9 cellular contexts compared by ENCODE assay signal in the genomic region with DNA sequence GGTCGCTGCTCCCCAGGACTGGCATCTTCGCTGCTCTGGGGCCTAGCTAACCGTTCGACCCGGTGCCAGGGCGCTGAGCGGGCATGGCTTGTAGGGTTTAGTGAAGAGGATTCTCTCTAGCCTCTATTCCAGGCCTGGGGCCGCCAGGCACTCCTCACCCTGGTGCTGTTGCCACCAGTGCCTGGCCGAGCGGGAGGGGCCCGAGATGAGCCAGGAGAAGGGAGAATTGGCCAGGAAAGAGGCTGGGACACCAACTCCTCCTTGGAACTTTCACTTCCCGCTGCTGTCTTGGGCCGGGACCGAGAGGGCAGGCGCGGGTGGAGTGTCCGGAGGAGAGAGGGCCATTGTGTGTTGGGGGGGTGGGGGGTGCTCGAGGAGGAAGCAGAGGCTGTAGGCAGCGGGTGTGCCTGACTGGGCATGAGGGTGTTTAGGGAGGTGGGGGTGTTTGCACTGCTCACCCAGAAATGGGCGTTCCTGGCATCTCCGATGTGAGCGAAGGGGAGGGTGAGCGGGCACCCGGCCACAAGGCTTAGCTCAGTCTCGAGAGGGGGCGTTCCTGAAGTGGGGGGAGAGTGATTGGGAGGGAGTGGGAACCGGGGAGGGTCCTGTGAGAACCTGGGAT. TPM values are rescaled to one million over a fixed set of nuclear protein-coding genes. Genes with fewer than 3 reads are reported as not detected.
DNase-seq lines count a peak whose midpoint lies in the region; ATAC-seq, FAIRE-seq and TF ChIP-seq lines count a peak whose summit lies in the region.
"Had no signal": no experiment of that assay in that cellular context is flagged by ENCODE, and none has a peak within 500 bp of the region (broad histone marks: within the 10 kb centered on the region; RNA-seq: fewer than 3 reads in every experiment).

No MANE protein-coding gene starts in this region.

- CTCF ChIA-PET in GM10248 (lab: Yijun Ruan, JAX): interaction anchor here (1.0 to 20.4 kb wide), 15 partner anchors 7 to 492 kb away, joined by 3 to 285 read pairs (median 5); partner anchors contain the start of genes EFNA4 and KRTCAP2

- no peak for FAIRE-seq in astrocyte (lab: Jason Lieb, UNC)
- FAIRE-seq: endometrium had no signal

- peak overlapping the region; percentile 93 for H3K4me2 ChIP-seq in astrocyte (ENCODE audit: low read length)

- H3K4me1 ChIP-seq in HUES64 (ENCODE audit: insufficient read depth, low read length) (peaks cover 14% of the 10 kb centered on the region), astrocyte (ENCODE audit: insufficient read depth, low read length) (peaks cover 22% of the 10 kb centered on the region), rectal smooth muscle tissue (ENCODE audit: control insufficient read depth, insufficient read depth, low read length) (peaks cover 4% of the 10 kb centered on the region)

- H3K9me3 ChIP-seq in HUES64 (ENCODE audit: insufficient read depth, low read depth, low read length) (no peaks in the 10 kb centered on the region), astrocyte (ENCODE audit: insufficient read depth, low read depth, low read length) (no peaks in the 10 kb centered on the region)

- no peak for ATAC-seq in HG02884 (IDR thresholded peaks at IDR 0.05; ENCODE audit: unreplicated experiment)
- ATAC-seq in HG03571 (IDR thresholded peaks at IDR 0.05; ENCODE audit: unreplicated experiment): no peak

- H3K36me3 ChIP-seq in HUES64 (ENCODE audit: insufficient read depth, low read length) (no peaks in the 10 kb centered on the region; the same call in 1 of the 2 replicates), astrocyte (ENCODE audit: insufficient read depth, low read length) (no peaks in the 10 kb centered on the region), rectal smooth muscle tissue (ENCODE audit: control insufficient read depth, insufficient read depth, low read length) (peaks cover 8% of the 10 kb centered on the region)

- H3K4me3 Mint-ChIP-seq in astrocyte (ENCODE audit: unreplicated experiment): peak overlapping the region; percentile 79

- H3K9me3 Mint-ChIP-seq in astrocyte (ENCODE audit: unreplicated experiment): no peaks in the 10 kb centered on the region

- peak overlapping the region; percentile 60; the same call in 1 of the 2 replicates for H3K9ac ChIP-seq in HUES64 (ENCODE audit: low read depth, low read length)
- H3K9ac ChIP-seq in astrocyte (ENCODE audit: low read length): peak overlapping the region; percentile 72
- H3K9ac ChIP-seq in rectal smooth muscle tissue (ENCODE audit: low read length): peak overlapping the region; percentile 54

- peaks cover 6% of the 10 kb centered on the region for H4K20me1 ChIP-seq in astrocyte (ENCODE audit: insufficient read depth, low read length)

- POLR2A ChIA-PET in GM10248 (lab: Yijun Ruan, JAX): interaction anchor here (0.6 kb wide), 1 partner anchor 385 kb away, joined by 4 read pairs; no protein-coding TSS in a partner anchor

- H3K4me3 ChIP-seq in HUES64 (ENCODE audit: low read length): peak overlapping the region; percentile 78
- peak overlapping the region; percentile 70 for H3K4me3 ChIP-seq in astrocyte (ENCODE audit: insufficient read depth, low read depth, low read length)
- peak overlapping the region; percentile 77 for H3K4me3 ChIP-seq in rectal smooth muscle tissue (ENCODE audit: low read length)

- H3K4me1 Mint-ChIP-seq in astrocyte (ENCODE audit: low read depth, unreplicated experiment): peaks cover 20% of the 10 kb centered on the region

- peaks cover 11% of the 10 kb centered on the region for H3K36me3 Mint-ChIP-seq in astrocyte (ENCODE audit: low read depth, unreplicated experiment)

- peak; percentile 57 for DNase-seq in GM10248 (ENCODE audit: extremely low spot score)
- peak; percentile 17 for DNase-seq in T follicular helper cell (ENCODE audit: low read depth)
- no peak for DNase-seq in astrocyte (ENCODE audit: low read depth)
- DNase-seq in hepatic stellate cell (ENCODE audit: low spot score): peak; percentile 70

- peaks cover 20% of the 10 kb centered on the region for H3K27me3 ChIP-seq in HUES64 (ENCODE audit: insufficient read depth, low read length)
- no peaks in the 10 kb centered on the region for H3K27me3 ChIP-seq in astrocyte (ENCODE audit: insufficient read depth, low read length)
- H3K27me3 ChIP-seq in rectal smooth muscle tissue (ENCODE audit: control insufficient read depth, insufficient read depth, low read length): no peaks in the 10 kb centered on the region

- no peak overlapping the region for H3K27ac Mint-ChIP-seq in astrocyte (ENCODE audit: unreplicated experiment)

- peak overlapping the region; percentile 93 for H2AFZ ChIP-seq in astrocyte (ENCODE audit: low read depth, low read length)

- no peak overlapping the region for H3K27ac ChIP-seq in HUES64 (ENCODE audit: low read depth, low read length)
- H3K27ac ChIP-seq in astrocyte (ENCODE audit: low read depth, low read length): no peak overlapping the region
- H3K27ac ChIP-seq in rectal smooth muscle tissue (ENCODE audit: low read depth, low read length): peak overlapping the region; percentile 85

- TF ChIP-seq CTCF in GM10248 (IDR thresholded peaks at IDR 0.05; ENCODE audit: control extremely low read depth, extremely low read depth, low read depth, missing control alignments): no peak
- TF ChIP-seq CTCF in astrocyte (IDR thresholded peaks at IDR 0.05; ENCODE audit: insufficient read depth, low read depth, low read length): no peak

- WGBS in HUES64: 6% methylated on average over 27 of the region's 27 CpGs

- H3K79me2 ChIP-seq in astrocyte (ENCODE audit: insufficient read depth, low read length): no peaks in the 10 kb centered on the region

- H3K27me3 Mint-ChIP-seq in astrocyte (ENCODE audit: low read depth, unreplicated experiment): no peaks in the 10 kb centered on the region

RNA-seq across cellular contexts. Expression of gene ADAM15, which starts 0.8 kb away (rescaled TPM):
- polyA plus RNA-seq in HUES64 (2013, experiment 1 of 2): 15.1 TPM
- polyA plus RNA-seq in HUES64 (2013, experiment 2 of 2): 20.0 TPM
- 66.8 and 68.3 TPM in 2 replicates for total RNA-seq in astrocyte

RNA-seq across cellular contexts. Expression of gene EFNA4, which starts 11.7 kb away (rescaled TPM):
- 23.3 TPM for polyA plus RNA-seq in HUES64 (2013, experiment 1 of 2)
- 23.0 TPM for polyA plus RNA-seq in HUES64 (2013, experiment 2 of 2)
- total RNA-seq in astrocyte: 11.8 TPM in 2 replicates

RNA-seq across cellular contexts. Expression of gene DCST1, which starts 18.3 kb away (rescaled TPM):
- not detected for polyA plus RNA-seq in HUES64 (2013, experiment 1 of 2)
- not detected for polyA plus RNA-seq in HUES64 (2013, experiment 2 of 2)
- total RNA-seq in astrocyte: not detected in 2 replicates

RNA-seq across cellular contexts. Expression of gene DCST2, which starts 18.3 kb away (rescaled TPM):
- polyA plus RNA-seq in HUES64 (2013, experiment 1 of 2): not detected
- polyA plus RNA-seq in HUES64 (2013, experiment 2 of 2): 0.51 TPM
- 0.34 and 0.36 TPM in 2 replicates for total RNA-seq in astrocyte

RNA-seq across cellular contexts. Expression of gene EFNA3, which starts 26.7 kb away (rescaled TPM):
- polyA plus RNA-seq in HUES64 (2013, experiment 1 of 2): 4.6 TPM
- polyA plus RNA-seq in HUES64 (2013, experiment 2 of 2): 7.0 TPM
- 2.9 and 3.4 TPM in 2 replicates for total RNA-seq in astrocyte
